In genomic region chr10:49412571-49412970, GRCh38 we compare ENCODE assay signal across 29 cellular contexts. TPM values are rescaled to one million over a fixed set of nuclear protein-coding genes. Genes with fewer than 3 reads are reported as not detected.
"Had no signal": no experiment of that assay in that cellular context is flagged by ENCODE, and none has a peak within 500 bp of the region (broad histone marks: within the 10 kb centered on the region; RNA-seq: fewer than 3 reads in every experiment).

No MANE protein-coding gene starts in this region.

- H3K4me3 ChIP-seq: stomach, suprapubic skin, testis, thoracic aorta, thyroid gland, tibial artery, tibial nerve, transverse colon, upper lobe of left lung, upper lobe of right lung, uterus, vagina had no signal

- DNase-seq: stimulated activated CD4-positive, alpha-beta T cell treated with anti-CD3 and anti-CD28 coated beads, Interleukin-2, amount 100 ng/mL, for 48 hours; stimulated activated CD4-positive, alpha-beta T cell treated with anti-CD3 and anti-CD28 coated beads, Interleukin-4, amount 100 ng/mL, for 1 hour; stimulated activated CD4-positive, alpha-beta T cell treated with anti-CD3 and anti-CD28 coated beads, Interleukin-4, amount 100 ng/mL, for 24 hours; stimulated activated CD4-positive, alpha-beta T cell treated with anti-CD3 and anti-CD28 coated beads, Interleukin-4, amount 100 ng/mL, for 4 hours; stimulated activated CD8-positive, alpha-beta memory T cell treated with anti-CD3 and anti-CD28 coated beads, Interleukin-4, amount 100 ng/mL, for 48 hours; stimulated activated naive B cell treated with anti-CD40 and anti-IgM and Interleukin-4, amounts not matched to agents 10 μg/mL and 1 μg/mL and 100 μg/mL, for 72 hours; stimulated activated naive CD4-positive, alpha-beta T cell; stimulated activated naive CD4-positive, alpha-beta T cell treated with Interleukin-2 at 50 U/mL for 16 hours; stimulated activated naive CD8-positive, alpha-beta T cell treated with anti-CD3 and anti-CD28 coated beads, Interleukin-15, amount 100 ng/mL, for 72 hours; stimulated activated naive CD8-positive, alpha-beta T cell treated with anti-CD3 and anti-CD28 coated beads, Interleukin-15, Interleukin-2, amounts not matched to agents 100 U/mL and 50 U/mL, for 24 hours; stomach; substantia nigra; testis; thyroid gland; tibial artery; transverse colon; trophoblast cell; upper lobe of right lung; uterus had no signal

- H3K9me3 ChIP-seq: stomach, suprapubic skin, testis, thoracic aorta, thyroid gland, tibial artery, tibial nerve, transverse colon, upper lobe of left lung, upper lobe of right lung, uterus, vagina had no signal

- ATAC-seq: stimulated activated effector memory CD8-positive, alpha-beta T cell treated with anti-CD3 and anti-CD28 coated beads, Interleukin-12 subunit alpha, Interleukin-12 subunit beta, amount 100 ng/mL, for 72 hours; stimulated activated memory B cell treated with anti-CD40 and anti-IgM and Interleukin-4, amounts not matched to agents 10 μg/mL and 1 μg/mL and 100 μg/mL, for 72 hours; stimulated activated naive B cell treated with anti-CD40 and anti-IgM and Interleukin-4, amounts not matched to agents 10 μg/mL and 1 μg/mL and 100 μg/mL, for 72 hours; stimulated activated naive CD8-positive, alpha-beta T cell treated with anti-CD3 and anti-CD28 coated beads, Interleukin-15, amount 100 ng/mL, for 72 hours; stimulated activated naive CD8-positive, alpha-beta T cell treated with anti-CD3 and anti-CD28 coated beads, Interleukin-15, Interleukin-2, amounts not matched to agents 100 U/mL and 50 U/mL, for 24 hours; upper lobe of right lung had no signal

- H3K36me3 ChIP-seq: stomach, suprapubic skin, thoracic aorta, thyroid gland, tibial artery, tibial nerve, transverse colon, upper lobe of left lung, upper lobe of right lung, uterus, vagina had no signal

- H3K27me3 ChIP-seq: testis, thyroid gland, upper lobe of left lung, uterus, vagina had no signal

- H3K4me1 ChIP-seq: stomach, testis, thyroid gland, tibial nerve, transverse colon, upper lobe of right lung, uterus, vagina had no signal

- H3K27ac ChIP-seq: stomach, suprapubic skin, testis, thoracic aorta, thyroid gland, tibial artery, tibial nerve, transverse colon, upper lobe of left lung, upper lobe of right lung, uterus, vagina had no signal

RNA-seq across cellular contexts. Expression of gene DRGX, which starts 16.7 kb away (rescaled TPM):
- total RNA-seq: stomach, subcutaneous adipose tissue, temporal lobe, testis, thoracic aorta, thyroid gland, tibial nerve, upper lobe of right lung, ureter, vagina had no signal
- polyA plus RNA-seq: stomach had no signal
